ENCODE assay signal across 1 cellular context in genomic region chr2:21034156-21034971, GRCh38.
TF ChIP-seq lines count a peak whose summit lies in the region.

No MANE protein-coding gene starts in this region.

TF ChIP-seq in HepG2, 621 proteins besides CTCF, POLR2A, EP300 and RAD21 (continued from another document):
- peak; percentile 68; the same call in 1 of the 2 replicates for TF ChIP-seq ZSCAN5A (CRISPR knock-in tag; IDR thresholded peaks at IDR 0.05; ENCODE audit: borderline replicate concordance)
- peak; percentile 6 for TF ChIP-seq YY1 (IDR thresholded peaks at IDR 0.05; ENCODE audit: insufficient read depth, insufficient replicate concordance, low read depth, low read length)
- 0 out of 2 replicates have a peak, but pooled peaks have one; percentile 64 for TF ChIP-seq ZNF749 (CRISPR knock-in tag; IDR thresholded peaks at IDR 0.05; ENCODE audit: borderline replicate concordance)
- peak; percentile 63; the same call in 1 of the 2 replicates for TF ChIP-seq REPIN1 (CRISPR knock-in tag; IDR thresholded peaks at IDR 0.05; ENCODE audit: borderline replicate concordance, low read depth)
- TF ChIP-seq MED13 (CRISPR knock-in tag; IDR thresholded peaks at IDR 0.05) = 0 out of 2 replicates have a peak, but pooled peaks have one; percentile 18
- TF ChIP-seq, protein P1, sequence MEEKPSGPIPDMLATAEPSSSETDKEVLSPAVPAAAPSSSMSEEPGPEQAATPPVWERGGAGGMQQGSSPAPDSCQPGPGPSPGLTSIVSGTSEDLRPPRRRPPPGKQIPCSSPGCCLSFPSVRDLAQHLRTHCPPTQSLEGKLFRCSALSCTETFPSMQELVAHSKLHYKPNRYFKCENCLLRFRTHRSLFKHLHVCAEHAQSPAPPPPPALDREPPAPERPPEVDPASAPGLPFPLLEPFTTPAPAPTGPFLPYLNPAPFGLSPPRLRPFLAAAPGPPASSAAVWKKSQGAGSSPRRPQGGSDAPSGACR (CRISPR knock-in tag; IDR thresholded peaks at IDR 0.05) = 0 out of 2 replicates have a peak, but pooled peaks have one; percentile 42
- TF ChIP-seq ZNF639 (CRISPR knock-in tag; conservative IDR thresholded peaks at IDR 0.05) = 0 out of 2 replicates have a peak, but pooled peaks have one; percentile 23
